16 cellular contexts compared by ENCODE assay signal in genomic region chr13:38255600-38255999, GRCh38.
A peak's percentile ranks its signal among the peaks of the same experiment; 100 is the strongest.
DNase-seq lines count a peak whose midpoint lies in the region; ATAC-seq and TF ChIP-seq lines count a peak whose summit lies in the region.
"Had no signal": no experiment of that assay in that cellular context is flagged by ENCODE, and none has a peak within 500 bp of the region (broad histone marks: within the 10 kb centered on the region; RNA-seq: fewer than 3 reads in every experiment).

No MANE protein-coding gene starts in this region.

- H3K9me3 ChIP-seq in smooth muscle cell (replicated peaks; ENCODE audit: low read depth) (no peaks in the 10 kb centered on the region), heart left ventricle (no peaks in the 10 kb centered on the region), neuronal stem cell (replicated peaks in 1 of 2; ENCODE audit: control insufficient read depth in 2 of 2, insufficient read depth in 1 of 2, low read depth in 1 of 2, low read length in 2 of 2) (no peaks in the 10 kb centered on the region)
- H3K9me3 ChIP-seq: BLaER1 treated with 17β-estradiol and CSF1 and Interleukin-3, amounts not matched to agents 10 nM and 100 nM had no signal

- H3K4me3 ChIP-seq in smooth muscle cell = no peak overlapping the region
- H3K4me3 ChIP-seq in heart left ventricle = no peak overlapping the region
- no peak overlapping the region for H3K4me3 ChIP-seq in neuronal stem cell (ENCODE audit: low read length in 2 of 2)
- H3K4me3 ChIP-seq: BLaER1 treated with 17β-estradiol and CSF1 and Interleukin-3, amounts not matched to agents 10 nM and 100 nM had no signal

- no peak overlapping the region for H2BK5ac ChIP-seq in neuronal stem cell (ENCODE audit: low read length)

- H3K36me3 ChIP-seq in smooth muscle cell (ENCODE audit: low read depth) (no peaks in the 10 kb centered on the region), heart left ventricle (no peaks in the 10 kb centered on the region), neuronal stem cell (replicated peaks in 1 of 2; ENCODE audit: control insufficient read depth in 2 of 2, insufficient read depth in 2 of 2, low read length in 2 of 2) (no peaks in the 10 kb centered on the region)
- H3K36me3 ChIP-seq: BLaER1 treated with 17β-estradiol and CSF1 and Interleukin-3, amounts not matched to agents 10 nM and 100 nM had no signal

- intact Hi-C loops in heart left ventricle (cut with DNase I) = no loop called here

- H3K27ac ChIP-seq in smooth muscle cell (ENCODE audit: low read depth) (peak overlapping the region; percentile 55), heart left ventricle (no peak overlapping the region), neuronal stem cell (replicated peaks; ENCODE audit: low read length) (no peak overlapping the region)
- H3K27ac ChIP-seq: BLaER1 treated with 17β-estradiol and CSF1 and Interleukin-3, amounts not matched to agents 10 nM and 100 nM had no signal

- no peak overlapping the region for H2BK120ac ChIP-seq in neuronal stem cell (ENCODE audit: low read depth, low read length)

- no peak overlapping the region for H3K9ac ChIP-seq in smooth muscle cell (ENCODE audit: low read depth)
- no peak overlapping the region for H3K9ac ChIP-seq in neuronal stem cell (ENCODE audit: low read depth, low read length, poor library complexity)
- H3K9ac ChIP-seq: BLaER1 treated with 17β-estradiol and CSF1 and Interleukin-3, amounts not matched to agents 10 nM and 100 nM had no signal

- H3K23ac ChIP-seq in neuronal stem cell (ENCODE audit: low read depth, low read length, poor library complexity) = no peak overlapping the region

- H3K4me1 Mint-ChIP-seq in effector memory CD8-positive, alpha-beta T cell (ENCODE audit: low read depth in 2 of 2) = no peaks in the 10 kb centered on the region
- H3K4me1 Mint-ChIP-seq: B cell had no signal

- H2BK15ac ChIP-seq in neuronal stem cell (ENCODE audit: low read length) = no peak overlapping the region

- H3K27me3 ChIP-seq in smooth muscle cell (ENCODE audit: low read depth) = no peaks in the 10 kb centered on the region
- no peaks in the 10 kb centered on the region for H3K27me3 ChIP-seq in heart left ventricle
- H3K27me3 ChIP-seq in neuronal stem cell (ENCODE audit: control insufficient read depth in 3 of 3, insufficient read depth in 3 of 3, low read depth in 1 of 3, low read length in 3 of 3) = no peaks in the 10 kb centered on the region
- H3K27me3 ChIP-seq: BLaER1 treated with 17β-estradiol and CSF1 and Interleukin-3, amounts not matched to agents 10 nM and 100 nM had no signal

- TF ChIP-seq POLR2A in heart left ventricle (IDR thresholded peaks at IDR 0.05) = no peak

- H3K27me3 Mint-ChIP-seq in effector memory CD8-positive, alpha-beta T cell = no peaks in the 10 kb centered on the region
- H3K27me3 Mint-ChIP-seq: B cell had no signal

- H4K91ac ChIP-seq in neuronal stem cell (ENCODE audit: low read depth, low read length, poor library complexity) = no peak overlapping the region

- no peak overlapping the region for H3K4me3 Mint-ChIP-seq in effector memory CD8-positive, alpha-beta T cell
- H3K4me3 Mint-ChIP-seq: B cell; CD8-positive, alpha-beta T cell; H9 had no signal

- H4K8ac ChIP-seq in neuronal stem cell (ENCODE audit: low read depth, low read length) = no peak overlapping the region

- ATAC-seq in heart left ventricle (no peak), GM21825 (IDR thresholded peaks at IDR 0.05; ENCODE audit: unreplicated experiment) (no peak)
- ATAC-seq in effector memory CD8-positive, alpha-beta T cell (replicated peaks) = no peak
- ATAC-seq: CD8-positive, alpha-beta T cell had no signal

- no peaks in the 10 kb centered on the region for H4K20me1 ChIP-seq in smooth muscle cell (ENCODE audit: low read depth)
- H4K20me1 ChIP-seq: BLaER1 treated with 17β-estradiol and CSF1 and Interleukin-3, amounts not matched to agents 10 nM and 100 nM had no signal

- TF ChIP-seq CTCF in smooth muscle cell (IDR thresholded peaks at IDR 0.05; ENCODE audit: borderline replicate concordance, insufficient read depth, poor library complexity, severe bottlenecking) = no peak
- no peak for TF ChIP-seq CTCF in heart left ventricle (IDR thresholded peaks at IDR 0.05)

- H3K4me2 ChIP-seq in smooth muscle cell (no peak overlapping the region), neuronal stem cell (ENCODE audit: insufficient read depth, low read length, poor library complexity, severe bottlenecking) (no peak overlapping the region)
- H3K4me2 ChIP-seq: BLaER1 treated with 17β-estradiol and CSF1 and Interleukin-3, amounts not matched to agents 10 nM and 100 nM had no signal

- no peak overlapping the region for H3K18ac ChIP-seq in neuronal stem cell (ENCODE audit: low read length)

- no peaks in the 10 kb centered on the region for H3F3A ChIP-seq in smooth muscle cell (ENCODE audit: low read depth)

- no peak overlapping the region for H2AK5ac ChIP-seq in neuronal stem cell (ENCODE audit: low read depth, low read length)

- H3K9me3 Mint-ChIP-seq in effector memory CD8-positive, alpha-beta T cell = peaks cover 10 to 13% of the 10 kb centered on the region in 2 donors
- H3K9me3 Mint-ChIP-seq: CD8-positive, alpha-beta T cell; H9 had no signal

- H3K27ac Mint-ChIP-seq in effector memory CD8-positive, alpha-beta T cell = no peak overlapping the region
- H3K27ac Mint-ChIP-seq: B cell; CD8-positive, alpha-beta T cell had no signal

- H3K79me1 ChIP-seq in neuronal stem cell (ENCODE audit: low read depth, low read length) = no peaks in the 10 kb centered on the region

- H3K4me1 ChIP-seq in smooth muscle cell (ENCODE audit: low read depth) (no peaks in the 10 kb centered on the region), heart left ventricle (no peaks in the 10 kb centered on the region), neuronal stem cell (ENCODE audit: control insufficient read depth in 2 of 2, insufficient read depth in 1 of 2, low read depth in 1 of 2, low read length in 2 of 2) (no peaks in the 10 kb centered on the region)
- H3K4me1 ChIP-seq: BLaER1 treated with 17β-estradiol and CSF1 and Interleukin-3, amounts not matched to agents 10 nM and 100 nM had no signal

- no peak overlapping the region for H3K14ac ChIP-seq in neuronal stem cell (ENCODE audit: low read length)

- H2AFZ ChIP-seq in smooth muscle cell (ENCODE audit: low read depth) (no peak overlapping the region), neuronal stem cell (ENCODE audit: low read length) (no peak overlapping the region)

- H3K79me2 ChIP-seq in smooth muscle cell (ENCODE audit: low read depth) = no peaks in the 10 kb centered on the region

- H2BK12ac ChIP-seq in neuronal stem cell (ENCODE audit: low read length) = no peak overlapping the region

- no peak overlapping the region for H3K4ac ChIP-seq in neuronal stem cell (ENCODE audit: low read length)

- DNase-seq in ELF-1 (ENCODE audit: low read depth, low spot score) (peak; percentile 12), NCI-H69 (lab: John Stamatoyannopoulos, UW) (peak; percentile 33), islet precursor cell (peak; percentile 68), smooth muscle cell (lab: John Stamatoyannopoulos, UW; ENCODE audit: unreplicated experiment) (no peak), heart left ventricle (no peak), neuronal stem cell (ENCODE audit: low spot score) (no peak)
- DNase-seq in effector memory CD8-positive, alpha-beta T cell = no peak
- DNase-seq: 8988T; Calu3; CD8-positive, alpha-beta T cell; DMS79 treated with DMSO at 0.1 percent for 48 hours; GOT3; H9 had no signal

- no peaks in the 10 kb centered on the region for H3K36me3 Mint-ChIP-seq in effector memory CD8-positive, alpha-beta T cell (ENCODE audit: insufficient read depth)
- H3K36me3 Mint-ChIP-seq: CD8-positive, alpha-beta T cell had no signal

Comparison
In these comparisons a context has a peak if more than half of its experiments do, and no peak if none do; other contexts are left out.
1. DNase-seq: peak in ELF-1 (single experiment), NCI-H69 (single experiment) and islet precursor cell (single experiment); none in smooth muscle cell (single experiment), heart left ventricle (0 of 5), effector memory CD8-positive, alpha-beta T cell (0 of 3) and neuronal stem cell (single experiment).